Comparison of ENCODE assay signal across 17 cellular contexts in genomic region chr18:3055861-3056260, GRCh38. TPM values are rescaled to one million over a fixed set of nuclear protein-coding genes. Genes with fewer than 3 reads are reported as not detected.
DNase-seq lines count a peak whose midpoint lies in the region; ATAC-seq, FAIRE-seq and TF ChIP-seq lines count a peak whose summit lies in the region.
"Had no signal": no experiment of that assay in that cellular context is flagged by ENCODE, and none has a peak within 500 bp of the region (broad histone marks: within the 10 kb centered on the region; RNA-seq: fewer than 3 reads in every experiment).

No MANE protein-coding gene starts in this region.

- CTCF ChIA-PET in A549 (lab: Yijun Ruan, JAX) (interaction anchor here (0.9 to 1.7 kb wide), 3 partner anchors 19 to 190 kb away, joined by 3 to 6 read pairs (median 3); no protein-coding TSS in a partner anchor), PC-9 (lab: Charles Lee) (interaction anchor here (0.5 to 0.7 kb wide), 3 partner anchors 29 to 189 kb away, joined by 4 to 5 read pairs (median 4); no protein-coding TSS in a partner anchor)

- H3K9me2 ChIP-seq in PC-9 (ENCODE audit: insufficient read depth), result no peaks in the 10 kb centered on the region

- POLR2A ChIA-PET in A549 (lab: Yijun Ruan, JAX) (no interaction called here), PC-9 (lab: Charles Lee; ENCODE audit: unreplicated experiment) (interaction anchor here (0.5 kb wide), 1 partner anchor 122 kb away, joined by 9 read pairs; no protein-coding TSS in a partner anchor)

- DNase-seq in A549 (ENCODE audit: low read depth in 1 of 2, low spot score in 1 of 2), result no peak
- peak in 1 of 2 experiments; percentile 59 for DNase-seq in PC-9
- DNase-seq in epithelial cell of proximal tubule (ENCODE audit: low read depth), result peak; percentile 78
- DNase-seq in kidney tubule cell (ENCODE audit: low spot score), result peak; percentile 93
- DNase-seq in activated T-cell treated with anti-CD3 and anti-CD28 coated beads for 4 hours, result no peak
- no peak for DNase-seq in NCI-H146 treated with DMSO at 0.1 percent for 48 hours (lab: John Stamatoyannopoulos, UW; ENCODE audit: unreplicated experiment)
- no peak for DNase-seq in NOMO-1 (lab: John Stamatoyannopoulos, UW; ENCODE audit: unreplicated experiment in 2 of 2)
- DNase-seq: DMS 273 treated with DMSO at 0.1 percent for 48 hours, KBM-7, NCI-H146, NCI-H2081 treated with DMSO at 0.1 percent for 48 hours, NCI-H510A treated with DMSO at 0.1 percent for 48 hours, NCI-H82, SHP77 had no signal

- peaks cover 48% of the 10 kb centered on the region for H3F3A ChIP-seq in PC-9 (ENCODE audit: insufficient read depth, low read depth)

- H4K20me1 ChIP-seq in PC-9 (ENCODE audit: insufficient read depth), result no peaks in the 10 kb centered on the region

- H3K27me3 ChIP-seq in PC-9 (ENCODE audit: insufficient read depth, low read depth), result no peaks in the 10 kb centered on the region

- H3K9me3 ChIP-seq in A549, result no peaks in the 10 kb centered on the region
- H3K9me3 ChIP-seq in PC-9 (ENCODE audit: insufficient read depth, low read depth), result peaks cover 3% of the 10 kb centered on the region; the same call in 1 of the 2 replicates

- H3K79me2 ChIP-seq in PC-9 (ENCODE audit: low read depth), result no peaks in the 10 kb centered on the region

- no peaks in the 10 kb centered on the region for H3K36me3 ChIP-seq in PC-9 (ENCODE audit: low read depth)

- H3K4me1 ChIP-seq in A549, result peaks cover 51% of the 10 kb centered on the region
- H3K4me1 ChIP-seq in PC-9 (replicated peaks; ENCODE audit: insufficient read depth), result peaks cover 62% of the 10 kb centered on the region

- H3K4me3 ChIP-seq in A549, result no peak overlapping the region
- no peak overlapping the region for H3K4me3 ChIP-seq in PC-9
- peak overlapping the region; percentile 17 for H3K4me3 ChIP-seq in epithelial cell of proximal tubule (ENCODE audit: low read depth, low read length)

- no peak for TF ChIP-seq POLR2A in A549 (IDR thresholded peaks at IDR 0.05; ENCODE audit: low read length)

- no peak overlapping the region for H2AFZ ChIP-seq in PC-9

- H3K27ac ChIP-seq in A549 (peak overlapping the region; percentile 24 to 32; a peak in 2 of 6 replicates), PC-9 (peak overlapping the region; percentile 45; the same call in 1 of the 2 replicates)
- H3K27ac ChIP-seq: C4-2B had no signal

- no peak for TF ChIP-seq EP300 in A549 (IDR thresholded peaks at IDR 0.05)

- no peak for TF ChIP-seq RAD21 in A549 (conservative IDR thresholded peaks at IDR 0.05 in 1 of 2, IDR thresholded peaks at IDR 0.05 in 1 of 2)

- TF ChIP-seq CTCF in A549 (IDR thresholded peaks at IDR 0.05) (no peak), PC-9 (conservative IDR thresholded peaks at IDR 0.05) (no peak), epithelial cell of proximal tubule (conservative IDR thresholded peaks at IDR 0.05; ENCODE audit: low read depth, low read length) (no peak)

- BruUV-seq in PC-9 (replicated peaks; lab: Mats Ljungman, UMichigan), result no TSS peak

- 61% methylated on average over 3 of the region's 3 CpGs for WGBS in A549 (ENCODE audit: missing lambda C conversion rate)

- no peak for ATAC-seq in A549
- no peak for ATAC-seq in HG03025 (IDR thresholded peaks at IDR 0.05; ENCODE audit: low FRiP score, unreplicated experiment)

- no peak for FAIRE-seq in A549 (lab: Jason Lieb, UNC)
- FAIRE-seq: RCC 7860 had no signal

- intact Hi-C loops in PC-9 (cut with micrococcal nuclease; ENCODE audit: unreplicated experiment), result no loop called here

- H3K4me2 ChIP-seq in A549, result peak overlapping the region; percentile 26; the same call in 1 of the 3 replicates
- no peak overlapping the region for H3K4me2 ChIP-seq in PC-9

TF ChIP-seq in A549, 52 proteins besides CTCF, POLR2A, EP300 and RAD21:
- TF ChIP-seq ZFP36 (IDR thresholded peaks at IDR 0.05; ENCODE audit: borderline replicate concordance, partially characterized antibody) (no peak), POLR2AphosphoS2 (conservative IDR thresholded peaks at IDR 0.05; ENCODE audit: low read length) (no peak)

RNA-seq across cellular contexts. Expression of gene LPIN2, which starts 42.9 kb away (rescaled TPM):
- polyA plus RNA-seq in A549 (2011; rRNA removed) (21.1 and 23.7 TPM in 2 replicates), A549 (2017; fragmentation: RNase III; extraction: RNeasy Plus Mini Kit Qiagen cat#74134 plus additional on column Dnase treatment) (12.5 to 14.0 TPM (median 12.9 TPM) in 3 replicates)
- 6.9 and 8.5 TPM in 2 replicates for polyA plus RNA-seq in A549 (2012; cell fraction: cytosol; rRNA removed)
- polyA plus RNA-seq in A549 (2012; cell fraction: nucleus; rRNA removed), result 9.9 and 13.4 TPM in 2 replicates
- 17.9 and 18.8 TPM in 2 replicates for polyA minus RNA-seq in A549 (2011; rRNA and poly(A)+ RNA removed)
- total RNA-seq in PC-9 (2021) (13.3 and 15.0 TPM in 2 replicates), epithelial cell of proximal tubule (15.6 and 18.2 TPM in 2 replicates)

Comparison
In these comparisons a context has a peak if more than half of its experiments do, and no peak if none do; other contexts are left out.
1. DNase-seq: peak in epithelial cell of proximal tubule (single experiment) and kidney tubule cell (single experiment); none in A549 (0 of 2), activated T-cell treated with anti-CD3 and anti-CD28 coated beads for 4 hours (single experiment), NCI-H146 treated with DMSO at 0.1 percent for 48 hours (single experiment) and NOMO-1 (0 of 2).